ENCODE assay signal across 19 cellular contexts in genomic region chr4:76581276-76581675, GRCh38.
DNase-seq lines count a peak whose midpoint lies in the region; ATAC-seq and TF ChIP-seq lines count a peak whose summit lies in the region.
"Had no signal": no experiment of that assay in that cellular context is flagged by ENCODE, and none has a peak within 500 bp of the region (broad histone marks: within the 10 kb centered on the region; RNA-seq: fewer than 3 reads in every experiment).

No MANE protein-coding gene starts in this region.

- H3K4me2 ChIP-seq in hepatocyte (no peak overlapping the region), trophoblast cell (ENCODE audit: low read length) (no peak overlapping the region)

- H3K79me2 ChIP-seq in hepatocyte, result no peaks in the 10 kb centered on the region
- H3K79me2 ChIP-seq in trophoblast cell (ENCODE audit: control insufficient read depth, insufficient read depth, low read length, poor library complexity), result peaks cover 2% of the 10 kb centered on the region

- H3K79me1 ChIP-seq in trophoblast cell (ENCODE audit: low read length), result peaks cover 11% of the 10 kb centered on the region

- H3K27ac ChIP-seq in hepatocyte (peak overlapping the region; percentile 6), trophoblast cell (ENCODE audit: low read depth, low read length) (peak overlapping the region; percentile 29), uterus (no peak overlapping the region)
- H3K27ac ChIP-seq: C4-2B had no signal

- CTCF ChIA-PET in Caco-2 (lab: Charles Lee), result no interaction called here

- no peaks in the 10 kb centered on the region for H3K36me3 ChIP-seq in hepatocyte (replicated peaks; ENCODE audit: insufficient read depth, low read depth)
- no peaks in the 10 kb centered on the region for H3K36me3 ChIP-seq in trophoblast cell (ENCODE audit: control insufficient read depth in 1 of 2, insufficient read depth in 2 of 2, low read length in 2 of 2)
- H3K36me3 ChIP-seq in uterus, result no peaks in the 10 kb centered on the region
- H3K36me3 ChIP-seq in Caco-2 (ENCODE audit: control insufficient read depth, insufficient read depth, low read length), result no peaks in the 10 kb centered on the region

- H3K36me3 Mint-ChIP-seq in Caco-2 (ENCODE audit: insufficient read depth, unreplicated experiment), result peaks cover 7% of the 10 kb centered on the region

- no peak overlapping the region for H4K91ac ChIP-seq in trophoblast cell (ENCODE audit: low read depth, low read length)

- intact Hi-C loops in uterus (cut with DNase I; ENCODE audit: low total_unique reads) (no loop called here), Caco-2 (cut with micrococcal nuclease; ENCODE audit: unreplicated experiment) (no loop called here)

- TF ChIP-seq POLR2A in uterus (IDR thresholded peaks at IDR 0.05), result no peak

- H3K4me1 ChIP-seq in hepatocyte (ENCODE audit: insufficient read depth) (peaks cover 19% of the 10 kb centered on the region), trophoblast cell (ENCODE audit: control insufficient read depth in 1 of 2, insufficient read depth in 2 of 2, low read length in 2 of 2) (peaks cover 12 to 21% of the 10 kb centered on the region in 2 experiments), uterus (no peaks in the 10 kb centered on the region), Caco-2 (no peaks in the 10 kb centered on the region)

- H3K14ac ChIP-seq in trophoblast cell (ENCODE audit: low read length), result no peak overlapping the region

- no peak overlapping the region for H3K18ac ChIP-seq in trophoblast cell (ENCODE audit: low read length)

- H2AFZ ChIP-seq in hepatocyte (no peak overlapping the region), trophoblast cell (ENCODE audit: insufficient read depth, low read length, poor library complexity) (no peak overlapping the region)

- no peak overlapping the region for H3K9ac ChIP-seq in trophoblast cell (ENCODE audit: low read length)

- H3K9me3 Mint-ChIP-seq in Caco-2 (ENCODE audit: unreplicated experiment), result no peaks in the 10 kb centered on the region

- H2BK5ac ChIP-seq in trophoblast cell (ENCODE audit: low read depth, low read length, poor library complexity), result no peak overlapping the region

- H2BK120ac ChIP-seq in trophoblast cell (ENCODE audit: insufficient read depth, low read length, poor library complexity), result peak overlapping the region; percentile 41

- no TSS peak for BruUV-seq in Caco-2 (replicated peaks; lab: Mats Ljungman, UMichigan)

- H4K8ac ChIP-seq in trophoblast cell (ENCODE audit: low read depth, low read length), result no peak overlapping the region

- no peak for TF ChIP-seq CTCF in hepatocyte (IDR thresholded peaks at IDR 0.05; ENCODE audit: poor library complexity)
- no peak for TF ChIP-seq CTCF in uterus (IDR thresholded peaks at IDR 0.05)
- no peak for TF ChIP-seq CTCF in Caco-2 (IDR thresholded peaks at IDR 0.05; ENCODE audit: insufficient read depth in 1 of 2, low read depth in 1 of 2, low read length in 1 of 2, severe bottlenecking in 1 of 2, unreplicated experiment in 1 of 2)

- no peak overlapping the region for H3K27ac Mint-ChIP-seq in Caco-2 (ENCODE audit: unreplicated experiment)

- no peak overlapping the region for H4K12ac ChIP-seq in trophoblast cell (ENCODE audit: low read depth, low read length)

- peaks cover 26% of the 10 kb centered on the region for H3K4me1 Mint-ChIP-seq in Caco-2 (ENCODE audit: low read depth, unreplicated experiment)

- no peak overlapping the region for H3K4me3 ChIP-seq in hepatocyte
- no peak overlapping the region for H3K4me3 ChIP-seq in trophoblast cell (ENCODE audit: low read depth, low read length)
- no peak overlapping the region for H3K4me3 ChIP-seq in uterus
- no peak overlapping the region for H3K4me3 ChIP-seq in Caco-2 (ENCODE audit: low read depth, low read length)

- no peak overlapping the region for H3K23ac ChIP-seq in trophoblast cell (ENCODE audit: low read length)

- H3K27me3 ChIP-seq in hepatocyte, result no peaks in the 10 kb centered on the region
- no peaks in the 10 kb centered on the region for H3K27me3 ChIP-seq in trophoblast cell (ENCODE audit: insufficient read depth, low read length)
- no peaks in the 10 kb centered on the region for H3K27me3 ChIP-seq in uterus
- H3K27me3 ChIP-seq in Caco-2 (replicated peaks; ENCODE audit: control insufficient read depth, insufficient read depth, low read length), result no peaks in the 10 kb centered on the region

- WGBS in hepatocyte (ENCODE audit: low lambda C conversion rate, missing lambda C conversion rate), result 68% methylated on average over 2 of the region's 2 CpGs
- no CpG with 5 or more reads among the region's 2 CpGs for WGBS in trophoblast cell (ENCODE audit: extremely low coverage, insufficient coverage, insufficient read length)

- H3K4me3 Mint-ChIP-seq in Caco-2 (ENCODE audit: unreplicated experiment), result no peak overlapping the region

- H3K4ac ChIP-seq in trophoblast cell (ENCODE audit: low read depth, low read length), result no peak overlapping the region

- peak; percentile 54 for DNase-seq in EH (ENCODE audit: low read depth)
- DNase-seq in hepatocyte (ENCODE audit: low spot score), result no peak
- DNase-seq in trophoblast cell, result no peak
- DNase-seq in uterus, result no peak
- no peak for DNase-seq in dedifferentiated amniotic fluid mesenchymal stem cell (ENCODE audit: extremely low spot score)
- DNase-seq in Caco-2, result no peak
- DNase-seq: EL; IMR-90; Kasumi-1; MM.1S; NCI-H1105; NCI-H1694 treated with DMSO at 0.1 percent for 48 hours; NCI-H446; NCI-H69; NK-92 treated with Interleukin-12 subunit alpha and Interleukin-12 subunit beta, amount 100 ng/mL, for 24 hours; RPMI8226 had no signal

- no peak overlapping the region for H2BK12ac ChIP-seq in trophoblast cell (ENCODE audit: low read length)

- no peaks in the 10 kb centered on the region for H3K27me3 Mint-ChIP-seq in Caco-2 (ENCODE audit: insufficient read depth, unreplicated experiment)

- no peak overlapping the region for H2AK5ac ChIP-seq in trophoblast cell (ENCODE audit: low read length)

- POLR2A ChIA-PET in Caco-2 (lab: Charles Lee), result interaction anchor here (0.6 kb wide), 1 partner anchor 18 kb away, joined by 3 read pairs; no protein-coding TSS in a partner anchor

- ATAC-seq in SK-N-SH treated with all-trans-retinoic acid at 6 μM for 48 hours (peak; percentile 76), HG03571 (IDR thresholded peaks at IDR 0.05; ENCODE audit: unreplicated experiment) (no peak)

- no peaks in the 10 kb centered on the region for H3K9me2 ChIP-seq in hepatocyte (replicated peaks; ENCODE audit: insufficient read depth)

- no peaks in the 10 kb centered on the region for H4K20me1 ChIP-seq in hepatocyte (ENCODE audit: insufficient read depth, poor library complexity, severe bottlenecking)

- H3K9me3 ChIP-seq in hepatocyte (ENCODE audit: low read depth), result no peaks in the 10 kb centered on the region
- no peaks in the 10 kb centered on the region for H3K9me3 ChIP-seq in trophoblast cell (ENCODE audit: insufficient read depth, low read depth, low read length)
- H3K9me3 ChIP-seq in uterus, result no peaks in the 10 kb centered on the region
- H3K9me3 ChIP-seq in Caco-2, result no peaks in the 10 kb centered on the region

TF ChIP-seq in SK-N-SH treated with all-trans-retinoic acid at 6 μM for 48 hours, 23 proteins besides CTCF, POLR2A, EP300 and RAD21:
- peak; percentile 40; the same call in 1 of the 2 replicates for TF ChIP-seq SNAI2 (CRISPR knock-in tag; IDR thresholded peaks at IDR 0.05)
- TF ChIP-seq PPARA (CRISPR knock-in tag; IDR thresholded peaks at IDR 0.05; ENCODE audit: borderline replicate concordance), result no peak
- TF ChIP-seq CSRNP3 (CRISPR knock-in tag; IDR thresholded peaks at IDR 0.05), result no peak
- TF ChIP-seq TSHZ2 (CRISPR knock-in tag; IDR thresholded peaks at IDR 0.05), result peak; percentile 75; the same call in 1 of the 2 replicates
- peak; percentile 91 for TF ChIP-seq ISL1 (CRISPR knock-in tag; IDR thresholded peaks at IDR 0.05)
- peak; percentile 31; the same call in 1 of the 2 replicates for TF ChIP-seq ZC3H10 (CRISPR knock-in tag; IDR thresholded peaks at IDR 0.05)
- peak; percentile 78 for TF ChIP-seq TCF4 (CRISPR knock-in tag; IDR thresholded peaks at IDR 0.05; ENCODE audit: borderline replicate concordance)

Comparison
In these comparisons a context has a peak if more than half of its experiments do, and no peak if none do; other contexts are left out.
1. H3K27ac ChIP-seq: peak in hepatocyte (single experiment) and trophoblast cell (single experiment); none in uterus (0 of 2).